In genomic region chr16:89471225-89471624, GRCh38 we compare ENCODE assay signal across 13 cellular contexts. TPM values are rescaled to one million over a fixed set of nuclear protein-coding genes. Genes with fewer than 3 reads are reported as not detected.
DNase-seq lines count a peak whose midpoint lies in the region; ATAC-seq and TF ChIP-seq lines count a peak whose summit lies in the region.
"Had no signal": no experiment of that assay in that cellular context is flagged by ENCODE, and none has a peak within 500 bp of the region (broad histone marks: within the 10 kb centered on the region; RNA-seq: fewer than 3 reads in every experiment).

No MANE protein-coding gene starts in this region.

- no peaks in the 10 kb centered on the region for H3K36me3 ChIP-seq in left lung
- no peaks in the 10 kb centered on the region for H3K36me3 ChIP-seq in adrenal gland (replicated peaks in 1 of 2)
- H3K36me3 ChIP-seq: right atrium auricular region had no signal

- peaks cover 62% of the 10 kb centered on the region for H3K4me1 Mint-ChIP-seq in chondrocyte (ENCODE audit: low read depth)

- DNase-seq in AG09319 (ENCODE audit: extremely low read depth, low read depth), result peak; percentile 25
- DNase-seq in HT1080 (ENCODE audit: low read depth), result peak; percentile 26
- DNase-seq in chondrocyte (ENCODE audit: low spot score), result no peak
- no peak for DNase-seq in left lung
- no peak for DNase-seq in adrenal gland
- DNase-seq in NCI-H1092 treated with DMSO at 0.1 percent for 48 hours (lab: John Stamatoyannopoulos, UW), result no peak
- DNase-seq in NCI-H1092 (lab: John Stamatoyannopoulos, UW), result no peak
- DNase-seq: effector CD4-positive, alpha-beta T cell; NCI-H510A treated with DMSO at 0.1 percent for 48 hours had no signal

- TF ChIP-seq POLR2A in adrenal gland (IDR thresholded peaks at IDR 0.05), result no peak

- no peaks in the 10 kb centered on the region for H3K27me3 Mint-ChIP-seq in chondrocyte (ENCODE audit: low read depth)

- H3K9me3 ChIP-seq in left lung (no peaks in the 10 kb centered on the region), adrenal gland (replicated peaks in 1 of 3) (no peaks in the 10 kb centered on the region)
- H3K9me3 ChIP-seq: right atrium auricular region had no signal

- H3K27ac ChIP-seq in left lung (peak overlapping the region in 1 of 2 donors; percentile 9), adrenal gland (no peak overlapping the region)
- H3K27ac ChIP-seq: right atrium auricular region had no signal

- H3K4me1 ChIP-seq in left lung (peaks cover 9 to 87% of the 10 kb centered on the region in 2 donors), adrenal gland (replicated peaks in 1 of 2) (peaks cover 12 to 47% of the 10 kb centered on the region in 2 donors)

- H3K9me3 Mint-ChIP-seq in chondrocyte (ENCODE audit: low read depth), result no peaks in the 10 kb centered on the region
- H3K9me3 Mint-ChIP-seq: T-helper 2 cell treated with Interferon-gamma antibody and Interleukin-4, amounts not matched to agents 5 μg/mL and 100 μg/mL, for 36 hours had no signal

- 54 to 68% (median 65%) methylated on average over 5 to 6 of the region's 6 CpGs for WGBS in adrenal gland, 4 donors

- peak overlapping the region; percentile 83 for H3K27ac Mint-ChIP-seq in chondrocyte (ENCODE audit: unreplicated experiment)

- H3K27me3 ChIP-seq in left lung, result no peaks in the 10 kb centered on the region
- H3K27me3 ChIP-seq in adrenal gland, result no peaks in the 10 kb centered on the region
- H3K27me3 ChIP-seq: right atrium auricular region had no signal

- no peak overlapping the region for H3K4me3 ChIP-seq in left lung
- H3K4me3 ChIP-seq in adrenal gland, result no peak overlapping the region
- H3K4me3 ChIP-seq: right atrium auricular region had no signal

- H3K36me3 Mint-ChIP-seq in chondrocyte (ENCODE audit: low read depth), result no peaks in the 10 kb centered on the region

- ATAC-seq in left lung (peak; percentile 86), GM21737 (IDR thresholded peaks at IDR 0.05; ENCODE audit: unreplicated experiment) (no peak)
- ATAC-seq: left lobe of liver had no signal

- no peak for TF ChIP-seq CTCF in AG09319 (IDR thresholded peaks at IDR 0.05; ENCODE audit: low read depth, low read length)
- TF ChIP-seq CTCF in chondrocyte (IDR thresholded peaks at IDR 0.05), result no peak
- TF ChIP-seq CTCF in left lung (IDR thresholded peaks at IDR 0.05), result no peak
- no peak for TF ChIP-seq CTCF in adrenal gland (IDR thresholded peaks at IDR 0.05)

- no peak overlapping the region for H3K4me3 Mint-ChIP-seq in chondrocyte (ENCODE audit: unreplicated experiment)
- H3K4me3 Mint-ChIP-seq: T-helper 2 cell treated with Interferon-gamma antibody and Interleukin-4, amounts not matched to agents 5 μg/mL and 100 μg/mL, for 36 hours had no signal

- intact Hi-C loops in left lung (cut with DNase I), result no loop called here
- intact Hi-C loops in adrenal gland (cut with DNase I), result no loop called here

RNA-seq across cellular contexts. Expression of gene ANKRD11, which starts 19.1 kb away (rescaled TPM):
- 62.6 and 79.1 TPM in 2 replicates for total RNA-seq in HT1080 (2014; rRNA removed; shearing (Covaris generic))
- polyA plus RNA-seq in HT1080 (2015; cell fraction: cytosol; rRNA removed), result 114 and 124 TPM in 2 replicates
- polyA plus RNA-seq in HT1080 (2015; cell fraction: nucleus; rRNA removed), result 199 and 214 TPM in 2 replicates
- 106 to 185 TPM (median 180 TPM) in 3 replicates for total RNA-seq in chondrocyte
- 100 to 1,000 TPM in 1 of 2 donors, 10 to 100 TPM in 1; 98.2 to 123 TPM for total RNA-seq in left lung
- total RNA-seq in adrenal gland, result 100 to 1,000 TPM in 3 of 8 donors, 10 to 100 TPM in 5; 57.0 to 127 (median 90.7) TPM
- polyA plus RNA-seq in adrenal gland, result 100 to 1,000 TPM in 1 of 3 donors, 10 to 100 TPM in 2; 56.3 to 125 (median 76.6) TPM

RNA-seq across cellular contexts. Expression of gene SPG7, which starts 37.0 kb away (rescaled TPM):
- 98.5 and 101 TPM in 2 replicates for total RNA-seq in HT1080 (2014; rRNA removed; shearing (Covaris generic))
- 48.6 and 93.7 TPM in 2 replicates for polyA plus RNA-seq in HT1080 (2015; cell fraction: cytosol; rRNA removed)
- polyA plus RNA-seq in HT1080 (2015; cell fraction: nucleus; rRNA removed), result 341 and 373 TPM in 2 replicates
- total RNA-seq in chondrocyte (84.6 to 127 TPM (median 87.6 TPM) in 3 replicates), left lung (10 to 100 TPM; 79.3 to 79.5 TPM), adrenal gland (100 to 1,000 TPM in 7 of 8 donors, 10 to 100 TPM in 1; 91.0 to 246 (median 134) TPM)
- polyA plus RNA-seq in adrenal gland, result 100 to 1,000 TPM in 2 of 3 donors, 10 to 100 TPM in 1; 57.1 to 250 (median 247) TPM

Comparison
In these comparisons a context has a peak if more than half of its experiments do, and no peak if none do; other contexts are left out.
1. DNase-seq: peak in AG09319 (single experiment) and HT1080 (single experiment); none in chondrocyte (single experiment), left lung (0 of 2), adrenal gland (0 of 7), NCI-H1092 treated with DMSO at 0.1 percent for 48 hours (single experiment) and NCI-H1092 (single experiment).